ENCODE assay signal across 1 cellular context in the genomic region with DNA sequence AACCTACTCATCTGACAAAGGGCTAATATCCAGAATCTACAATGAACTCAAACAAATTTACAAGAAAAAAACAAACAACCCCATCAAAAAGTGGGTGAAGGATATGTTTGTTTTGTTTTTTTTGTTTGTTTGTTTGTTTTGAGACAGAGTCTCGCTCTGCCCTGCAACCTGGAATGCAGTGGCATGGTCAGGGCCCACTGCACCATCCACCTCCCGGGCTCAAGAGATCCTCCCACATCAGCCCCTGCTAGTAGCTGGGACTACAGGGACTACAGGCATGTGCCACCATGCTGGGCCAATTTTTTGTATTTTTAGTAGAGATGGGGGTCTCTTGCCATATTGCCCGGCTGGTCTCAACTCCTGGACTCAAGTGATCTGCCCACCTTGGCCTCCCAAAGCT. TPM values are rescaled to one million over a fixed set of nuclear protein-coding genes. Genes with fewer than 3 reads are reported as not detected.
"Had no signal": no experiment of that assay in that cellular context is flagged by ENCODE, and none has a peak within 500 bp of the region (broad histone marks: within the 10 kb centered on the region; RNA-seq: fewer than 3 reads in every experiment).

No MANE protein-coding gene starts in this region.

RNA-seq across cellular contexts. Expression of a gene that starts 44.3 kb away (rescaled TPM):
- total RNA-seq: IMR-90 had no signal
